In the genomic region with DNA sequence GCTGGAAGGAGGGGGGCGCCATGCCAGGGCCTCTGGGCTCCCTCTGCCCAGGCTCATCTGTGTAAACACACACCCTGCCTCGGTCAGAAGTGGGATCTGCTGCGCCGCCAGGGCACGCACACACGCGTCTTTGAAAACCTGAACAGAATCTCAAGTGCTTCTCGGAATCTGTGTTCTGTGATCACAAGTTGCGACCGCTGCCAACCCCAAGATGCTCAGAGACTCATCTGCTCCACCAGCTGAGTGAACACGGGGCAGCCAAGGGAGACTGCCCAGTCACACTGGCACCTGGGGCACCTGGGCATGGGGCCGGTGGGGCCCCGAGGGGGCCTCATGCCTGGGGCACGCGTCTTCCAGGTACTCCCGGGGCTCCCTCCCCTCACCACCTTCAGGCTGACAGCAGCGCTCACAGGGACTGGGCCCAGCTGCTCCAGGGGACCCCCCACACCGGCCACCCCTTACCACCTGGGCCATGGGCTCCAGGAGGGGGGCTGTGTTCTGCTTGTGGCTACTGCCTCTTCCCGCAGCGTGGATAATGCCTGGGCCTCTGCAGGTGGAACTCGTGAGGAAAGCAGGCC, we compare ENCODE assay signal across 1 cellular context.
TF ChIP-seq lines count a peak whose summit lies in the region.

No MANE protein-coding gene starts in this region.

TF ChIP-seq in HCT116, 20 proteins besides CTCF, POLR2A, EP300 and RAD21 (continued from another document):
- no peak for TF ChIP-seq ZFX (IDR thresholded peaks at IDR 0.05)
- no peak for TF ChIP-seq SIN3A (IDR thresholded peaks at IDR 0.05; ENCODE audit: low read depth)
- TF ChIP-seq YY1 (IDR thresholded peaks at IDR 0.05; ENCODE audit: extremely low read depth, insufficient replicate concordance, low read depth, low read length) = no peak
- no peak for TF ChIP-seq SRF (IDR thresholded peaks at IDR 0.05; ENCODE audit: low read depth)
- TF ChIP-seq, protein P1, sequence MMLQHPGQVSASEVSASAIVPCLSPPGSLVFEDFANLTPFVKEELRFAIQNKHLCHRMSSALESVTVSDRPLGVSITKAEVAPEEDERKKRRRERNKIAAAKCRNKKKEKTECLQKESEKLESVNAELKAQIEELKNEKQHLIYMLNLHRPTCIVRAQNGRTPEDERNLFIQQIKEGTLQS (IDR thresholded peaks at IDR 0.05) = no peak
- TF ChIP-seq EGR1 (IDR thresholded peaks at IDR 0.05; ENCODE audit: low read depth) = no peak
- TF ChIP-seq CBX3 (IDR thresholded peaks at IDR 0.05; ENCODE audit: low read depth) = no peak
- no peak for TF ChIP-seq JUND (IDR thresholded peaks at IDR 0.05)
- TF ChIP-seq, protein P2, sequence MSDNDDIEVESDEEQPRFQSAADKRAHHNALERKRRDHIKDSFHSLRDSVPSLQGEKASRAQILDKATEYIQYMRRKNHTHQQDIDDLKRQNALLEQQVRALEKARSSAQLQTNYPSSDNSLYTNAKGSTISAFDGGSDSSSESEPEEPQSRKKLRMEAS (IDR thresholded peaks at IDR 0.05) = no peak
- TF ChIP-seq, protein P3, sequence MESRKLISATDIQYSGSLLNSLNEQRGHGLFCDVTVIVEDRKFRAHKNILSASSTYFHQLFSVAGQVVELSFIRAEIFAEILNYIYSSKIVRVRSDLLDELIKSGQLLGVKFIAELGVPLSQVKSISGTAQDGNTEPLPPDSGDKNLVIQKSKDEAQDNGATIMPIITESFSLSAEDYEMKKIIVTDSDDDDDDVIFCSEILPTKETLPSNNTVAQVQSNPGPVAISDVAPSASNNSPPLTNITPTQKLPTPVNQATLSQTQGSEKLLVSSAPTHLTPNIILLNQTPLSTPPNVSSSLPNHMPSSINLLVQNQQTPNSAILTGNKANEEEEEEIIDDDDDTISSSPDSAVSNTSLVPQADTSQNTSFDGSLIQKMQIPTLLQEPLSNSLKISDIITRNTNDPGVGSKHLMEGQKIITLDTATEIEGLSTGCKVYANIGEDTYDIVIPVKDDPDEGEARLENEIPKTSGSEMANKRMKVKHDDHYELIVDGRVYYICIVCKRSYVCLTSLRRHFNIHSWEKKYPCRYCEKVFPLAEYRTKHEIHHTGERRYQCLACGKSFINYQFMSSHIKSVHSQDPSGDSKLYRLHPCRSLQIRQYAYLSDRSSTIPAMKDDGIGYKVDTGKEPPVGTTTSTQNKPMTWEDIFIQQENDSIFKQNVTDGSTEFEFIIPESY (IDR thresholded peaks at IDR 0.05; ENCODE audit: extremely low read depth, insufficient replicate concordance, low read length) = no peak
